18 cellular contexts compared by ENCODE assay signal in the genomic region with DNA sequence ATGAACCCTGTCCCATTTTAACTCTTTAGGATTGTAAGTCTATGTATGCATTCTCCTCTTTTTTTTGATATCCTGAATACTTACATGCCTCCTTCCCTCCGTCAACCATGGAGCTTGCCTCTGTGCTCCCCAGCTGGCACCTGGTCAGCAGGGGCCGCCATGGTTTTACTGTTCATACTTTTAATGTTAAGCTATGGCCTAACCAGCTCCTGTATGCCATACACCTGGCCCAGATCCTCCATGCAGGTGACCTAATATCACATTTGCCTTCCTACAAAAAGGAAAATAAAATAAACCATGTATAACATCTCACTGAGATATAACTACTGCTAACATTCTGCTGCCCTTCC.
DNase-seq lines count a peak whose midpoint lies in the region; ATAC-seq, FAIRE-seq and TF ChIP-seq lines count a peak whose summit lies in the region.
"Had no signal": no experiment of that assay in that cellular context is flagged by ENCODE, and none has a peak within 500 bp of the region (broad histone marks: within the 10 kb centered on the region; RNA-seq: fewer than 3 reads in every experiment).

No MANE protein-coding gene starts in this region.

- no peak for DNase-seq in RWPE2 (ENCODE audit: low spot score)
- DNase-seq in foreskin keratinocyte = no peak
- no peak for DNase-seq in kidney
- no peak for DNase-seq in NCI-H1930 (lab: John Stamatoyannopoulos, UW)
- DNase-seq in progenitor cell of endocrine pancreas (ENCODE audit: low spot score, unreplicated experiment) = no peak
- DNase-seq: activated CD4-positive, alpha-beta T cell treated with anti-CD3 and anti-CD28 coated beads for 48 hours; activated T-cell treated with anti-CD3 and anti-CD28 coated beads, Interleukin-2, amount 50 U/mL, for 1 hour; cerebellar nuclear complex; DMS153; NCI-H2029 treated with DMSO at 0.1 percent for 48 hours; NCI-H526 treated with DMSO at 0.1 percent for 48 hours had no signal

- peaks cover under 1% of the 10 kb centered on the region for H3K4me1 Mint-ChIP-seq in progenitor cell of endocrine pancreas (ENCODE audit: low read depth)

- H3K9me3 Mint-ChIP-seq in progenitor cell of endocrine pancreas (ENCODE audit: low read depth) = no peaks in the 10 kb centered on the region
- H3K9me3 Mint-ChIP-seq: natural killer cell treated with Interleukin-12 subunit alpha and Interleukin-12 subunit beta and Interleukin-15 and Interleukin-18, amount 100 ng/mL, for 72 hours had no signal

- H3K4me3 ChIP-seq in ACC112 (ENCODE audit: low read depth, low read length) = no peak overlapping the region
- no peak overlapping the region for H3K4me3 ChIP-seq in RWPE2 (ENCODE audit: severe bottlenecking)
- H3K4me3 ChIP-seq in kidney (ENCODE audit: low read length in 2 of 2) = no peak overlapping the region
- H3K4me3 ChIP-seq: lung had no signal

- no peak overlapping the region for H3K9ac ChIP-seq in kidney (ENCODE audit: low read length in 2 of 2)

- peaks cover 30% of the 10 kb centered on the region for H3K27me3 Mint-ChIP-seq in progenitor cell of endocrine pancreas
- H3K27me3 Mint-ChIP-seq: natural killer cell treated with Interleukin-12 subunit alpha and Interleukin-12 subunit beta and Interleukin-15 and Interleukin-18, amount 100 ng/mL, for 72 hours had no signal

- H3K27me3 ChIP-seq in ACC112 (ENCODE audit: insufficient read depth, low read length) (no peaks in the 10 kb centered on the region), RWPE2 (ENCODE audit: insufficient read depth, poor library complexity, severe bottlenecking) (no peaks in the 10 kb centered on the region), foreskin keratinocyte (no peaks in the 10 kb centered on the region)

- no peaks in the 10 kb centered on the region for H3K79me2 ChIP-seq in ACC112 (ENCODE audit: control insufficient read depth, insufficient read depth, low read length, unreplicated experiment)

- H3K4me1 ChIP-seq in ACC112 (ENCODE audit: control insufficient read depth, insufficient read depth, low read length, unreplicated experiment) (peaks cover 29% of the 10 kb centered on the region), RWPE2 (ENCODE audit: insufficient read depth, poor library complexity, severe bottlenecking) (no peaks in the 10 kb centered on the region), foreskin keratinocyte (peaks cover 6% of the 10 kb centered on the region), kidney (ENCODE audit: control insufficient read depth in 1 of 2, insufficient read depth in 1 of 2, low read depth in 1 of 2, low read length in 2 of 2) (peaks cover 0 to 2% of the 10 kb centered on the region in 2 donors)

- intact Hi-C loops in kidney (cut with DNase I) = no loop called here

- no peak overlapping the region for H2AFZ ChIP-seq in ACC112 (ENCODE audit: low read length, unreplicated experiment)

- no peak for FAIRE-seq in kidney (lab: Jason Lieb, UNC)
- FAIRE-seq: endometrium, frontal cortex had no signal

- no peak overlapping the region for H3K4me3 Mint-ChIP-seq in progenitor cell of endocrine pancreas (ENCODE audit: low read depth)
- H3K4me3 Mint-ChIP-seq: natural killer cell treated with Interleukin-12 subunit alpha and Interleukin-12 subunit beta and Interleukin-15 and Interleukin-18, amount 100 ng/mL, for 72 hours had no signal

- no peak overlapping the region for H3K27ac Mint-ChIP-seq in progenitor cell of endocrine pancreas
- H3K27ac Mint-ChIP-seq: natural killer cell treated with Interleukin-12 subunit alpha and Interleukin-12 subunit beta and Interleukin-15 and Interleukin-18, amount 100 ng/mL, for 72 hours had no signal

- H3K36me3 Mint-ChIP-seq in progenitor cell of endocrine pancreas (ENCODE audit: insufficient read depth) = no peaks in the 10 kb centered on the region
- H3K36me3 Mint-ChIP-seq: natural killer cell treated with Interleukin-12 subunit alpha and Interleukin-12 subunit beta and Interleukin-15 and Interleukin-18, amount 100 ng/mL, for 72 hours had no signal

- TF ChIP-seq CTCF in GM12873 (IDR thresholded peaks at IDR 0.05; ENCODE audit: insufficient read depth, low read depth, low read length, missing control alignments) (peak; percentile 17), RWPE2 (IDR thresholded peaks at IDR 0.05; ENCODE audit: poor library complexity, severe bottlenecking) (peak; percentile 33), foreskin keratinocyte (conservative IDR thresholded peaks at IDR 0.05) (peak; percentile 47), kidney (IDR thresholded peaks at IDR 0.05; ENCODE audit: borderline replicate concordance, extremely low read depth, insufficient read depth) (no peak), progenitor cell of endocrine pancreas (IDR thresholded peaks at IDR 0.05; ENCODE audit: unreplicated experiment) (no peak)

- peak; percentile 55; the same call in 1 of the 3 replicates for ATAC-seq in RWPE2 (ENCODE audit: low read depth)
- ATAC-seq in foreskin keratinocyte = no peak
- no peak for ATAC-seq in GM19467 (IDR thresholded peaks at IDR 0.05; ENCODE audit: unreplicated experiment)
- ATAC-seq: natural killer cell treated with Interleukin-12 subunit alpha and Interleukin-12 subunit beta and Interleukin-15 and Interleukin-18, amount 100 ng/mL, for 72 hours had no signal

- H3K27ac ChIP-seq in ACC112 (ENCODE audit: low read depth, low read length) (peak overlapping the region; percentile 34; the same call in 1 of the 2 replicates), RWPE2 (ENCODE audit: poor library complexity, severe bottlenecking) (no peak overlapping the region), foreskin keratinocyte (no peak overlapping the region), kidney (ENCODE audit: low read depth in 2 of 2, low read length in 2 of 2) (no peak overlapping the region)

- H3K36me3 ChIP-seq in ACC112 (ENCODE audit: insufficient read depth, low read length) (no peaks in the 10 kb centered on the region), RWPE2 (ENCODE audit: low read depth) (no peaks in the 10 kb centered on the region), kidney (ENCODE audit: control insufficient read depth in 1 of 2, insufficient read depth in 2 of 2, low read length in 2 of 2) (no peaks in the 10 kb centered on the region)

- no peaks in the 10 kb centered on the region for H3K9me3 ChIP-seq in RWPE2 (ENCODE audit: severe bottlenecking)
- no peaks in the 10 kb centered on the region for H3K9me3 ChIP-seq in kidney (ENCODE audit: control insufficient read depth in 1 of 2, low read length in 2 of 2)

Comparison
In these comparisons a context has a peak if more than half of its experiments do, and no peak if none do; other contexts are left out.
1. CTCF ChIP-seq: peak in GM12873 (single experiment), RWPE2 (single experiment) and foreskin keratinocyte (single experiment); none in kidney (single experiment) and progenitor cell of endocrine pancreas (single experiment).